Comparison of ENCODE assay signal across 11 cellular contexts in genomic region chr1:18794561-18794960, GRCh38.
DNase-seq lines count a peak whose midpoint lies in the region; ATAC-seq, FAIRE-seq and TF ChIP-seq lines count a peak whose summit lies in the region.
"Had no signal": no experiment of that assay in that cellular context is flagged by ENCODE, and none has a peak within 500 bp of the region (broad histone marks: within the 10 kb centered on the region; RNA-seq: fewer than 3 reads in every experiment).

No MANE protein-coding gene starts in this region.

- no peaks in the 10 kb centered on the region for H3K9me3 ChIP-seq in K562 (replicated peaks; ENCODE audit: control insufficient read depth, insufficient read depth, low read depth, low read length)

- POLR2A ChIA-PET in K562 (lab: Yijun Ruan, JAX) = interaction anchor here (0.6 kb wide), 1 partner anchor 66 kb away, joined by 3 read pairs; no protein-coding TSS in a partner anchor

- H3K9me1 ChIP-seq in K562 (ENCODE audit: control insufficient read depth, insufficient read depth, low read length) = no peaks in the 10 kb centered on the region

- no peaks in the 10 kb centered on the region for H4K20me1 ChIP-seq in K562 (replicated peaks; ENCODE audit: control insufficient read depth, insufficient read depth, low read length)

- H3K4me1 ChIP-seq in K562 (replicated peaks in 1 of 2; ENCODE audit: control insufficient read depth in 2 of 2, insufficient read depth in 2 of 2, low read length in 2 of 2) = peaks cover 0 to 5% of the 10 kb centered on the region in 2 experiments; a peak in 3 of 5 replicates

- BruUV-seq in K562 (replicated peaks; lab: Mats Ljungman, UMichigan) = no TSS peak

- H3K27ac ChIP-seq in K562 (ENCODE audit: extremely low read depth, low read depth, low read length) = no peak overlapping the region

- no peak overlapping the region for H3K4me3 Mint-ChIP-seq in nephron
- H3K4me3 Mint-ChIP-seq: activated CD4-positive, alpha-beta memory T cell treated with anti-CD3 and anti-CD28 coated beads for 36 hours; activated T-helper 1 cell treated with anti-CD3 and anti-CD28 coated beads, Interleukin-12 subunit alpha, Interleukin-12 subunit beta, Interleukin-2, Interleukin-4 antibody, amounts not matched to agents 30 ng/mL and 10 ng/mL and 1 ng/mL, durations not matched to agents 14 hours and 24 hours and 36 hours had no signal

- no peak overlapping the region for H3K4me3 ChIP-seq in K562

- no peak for TF ChIP-seq RAD21 in K562 (CRISPR knock-in tag; conservative IDR thresholded peaks at IDR 0.05 in 1 of 2, IDR thresholded peaks at IDR 0.05 in 1 of 2)

- 9% methylated on average over 5 of the region's 5 CpGs for WGBS in K562 (ENCODE audit: insufficient coverage, low coverage, missing lambda C conversion rate)

- no peak for TF ChIP-seq EP300 in K562 (IDR thresholded peaks at IDR 0.05; ENCODE audit: low read length)

- H2AFZ ChIP-seq in K562 (ENCODE audit: low read depth, low read length) = no peak overlapping the region

- DNase-seq in NCI-H2227 (lab: John Stamatoyannopoulos, UW; ENCODE audit: unreplicated experiment) (peak; percentile 49), NCI-H2227 treated with DMSO at 0.1 percent for 48 hours (lab: John Stamatoyannopoulos, UW) (no peak), HuH-7.5 (ENCODE audit: low spot score) (peak; percentile 54), K562 (ENCODE audit: extremely low read depth in 1 of 4, low spot score in 3 of 4) (peak; percentile 30 to 68 (median 57)), NCI-H748 treated with DMSO at 0.1 percent for 48 hours (lab: John Stamatoyannopoulos, UW) (no peak)
- DNase-seq in activated CD4-positive, alpha-beta T cell treated with anti-CD3 and anti-CD28 coated beads for 1 hour = no peak
- no peak for DNase-seq in stimulated activated CD8-positive, alpha-beta memory T cell treated with anti-CD3 and anti-CD28 coated beads, Interleukin-4, amount 100 ng/mL, for 48 hours
- DNase-seq: activated CD4-positive, alpha-beta memory T cell treated with anti-CD3 and anti-CD28 coated beads for 36 hours; midbrain had no signal

- peak overlapping the region; percentile 43 to 67 (median 54) for H3K27ac Mint-ChIP-seq in nephron
- H3K27ac Mint-ChIP-seq: activated CD4-positive, alpha-beta memory T cell treated with anti-CD3 and anti-CD28 coated beads for 36 hours; activated T-helper 1 cell treated with anti-CD3 and anti-CD28 coated beads, Interleukin-12 subunit alpha, Interleukin-12 subunit beta, Interleukin-2, Interleukin-4 antibody, amounts not matched to agents 30 ng/mL and 10 ng/mL and 1 ng/mL, durations not matched to agents 14 hours and 24 hours and 36 hours had no signal

- CTCF ChIA-PET in K562 (lab: Yijun Ruan, JAX; ENCODE audit: low intra/inter-chr PET ratio) = no interaction called here

- H3K27me3 ChIP-seq in K562 (ENCODE audit: control insufficient read depth in 2 of 2, insufficient read depth in 2 of 2, low read length in 2 of 2) = peaks cover 18 to 31% of the 10 kb centered on the region in 2 experiments; a peak in 4 of 5 replicates

- intact Hi-C loops in K562 (cut with micrococcal nuclease) = no loop called here

- FAIRE-seq in K562 (lab: Jason Lieb, UNC) = no peak

- in situ Hi-C loops in K562 (cut with MboI) = no loop called here

- H3K9me3 Mint-ChIP-seq in nephron = peaks cover 5% of the 10 kb centered on the region
- H3K9me3 Mint-ChIP-seq: activated T-helper 1 cell treated with anti-CD3 and anti-CD28 coated beads, Interleukin-12 subunit alpha, Interleukin-12 subunit beta, Interleukin-2, Interleukin-4 antibody, amounts not matched to agents 30 ng/mL and 10 ng/mL and 1 ng/mL, durations not matched to agents 14 hours and 24 hours and 36 hours had no signal

- H3K9ac ChIP-seq in K562 (ENCODE audit: insufficient read depth in 1 of 2, low read depth in 2 of 2, low read length in 2 of 2) = no peak overlapping the region

- H3K79me2 ChIP-seq in K562 (ENCODE audit: control insufficient read depth, insufficient read depth, low read length) = no peaks in the 10 kb centered on the region

- H3K27me3 Mint-ChIP-seq in nephron (ENCODE audit: low read depth) = peaks cover 48% of the 10 kb centered on the region

- TF ChIP-seq POLR2A in K562 (conservative IDR thresholded peaks at IDR 0.05) = no peak

- no peak overlapping the region for H3K4me2 ChIP-seq in K562 (ENCODE audit: insufficient read depth, low read length)

- H3K36me3 Mint-ChIP-seq in nephron (ENCODE audit: low read depth) = no peaks in the 10 kb centered on the region
- H3K36me3 Mint-ChIP-seq: activated CD4-positive, alpha-beta memory T cell treated with anti-CD3 and anti-CD28 coated beads for 36 hours had no signal

- no peaks in the 10 kb centered on the region for H3K36me3 ChIP-seq in K562 (ENCODE audit: control insufficient read depth, insufficient read depth, low read length)

- TF ChIP-seq CTCF in K562 (IDR thresholded peaks at IDR 0.05 in 2 of 3, conservative IDR thresholded peaks at IDR 0.05 in 1 of 3; ENCODE audit: insufficient read depth in 2 of 3, low read depth in 1 of 3, low read length in 3 of 3) (peak; percentile 27 to 39 (median 31); a peak in 3 of 6 replicates), nephron (IDR thresholded peaks at IDR 0.05; ENCODE audit: unreplicated experiment in 3 of 3) (no peak)

- peak; percentile 73 for ATAC-seq in K562

- peaks cover 46% of the 10 kb centered on the region for H3K4me1 Mint-ChIP-seq in nephron

TF ChIP-seq in K562, 482 proteins besides CTCF, POLR2A, EP300 and RAD21:
- TF ChIP-seq CTBP1 (IDR thresholded peaks at IDR 0.05; ENCODE audit: borderline replicate concordance) (no peak), ZNF740 (CRISPR knock-in tag; IDR thresholded peaks at IDR 0.05) (no peak), ZNF740 (tag; IDR thresholded peaks at IDR 0.05) (no peak)

Comparison
In these comparisons a context has a peak if more than half of its experiments do, and no peak if none do; other contexts are left out.
1. DNase-seq: peak in NCI-H2227 (single experiment), HuH-7.5 (single experiment) and K562 (4 of 4); none in NCI-H2227 treated with DMSO at 0.1 percent for 48 hours (single experiment), NCI-H748 treated with DMSO at 0.1 percent for 48 hours (single experiment), activated CD4-positive, alpha-beta T cell treated with anti-CD3 and anti-CD28 coated beads for 1 hour (single experiment) and stimulated activated CD8-positive, alpha-beta memory T cell treated with anti-CD3 and anti-CD28 coated beads, Interleukin-4, amount 100 ng/mL, for 48 hours (single experiment).
2. CTCF ChIP-seq: peak in K562 (3 of 3); none in nephron (0 of 3).